In the genomic region with DNA sequence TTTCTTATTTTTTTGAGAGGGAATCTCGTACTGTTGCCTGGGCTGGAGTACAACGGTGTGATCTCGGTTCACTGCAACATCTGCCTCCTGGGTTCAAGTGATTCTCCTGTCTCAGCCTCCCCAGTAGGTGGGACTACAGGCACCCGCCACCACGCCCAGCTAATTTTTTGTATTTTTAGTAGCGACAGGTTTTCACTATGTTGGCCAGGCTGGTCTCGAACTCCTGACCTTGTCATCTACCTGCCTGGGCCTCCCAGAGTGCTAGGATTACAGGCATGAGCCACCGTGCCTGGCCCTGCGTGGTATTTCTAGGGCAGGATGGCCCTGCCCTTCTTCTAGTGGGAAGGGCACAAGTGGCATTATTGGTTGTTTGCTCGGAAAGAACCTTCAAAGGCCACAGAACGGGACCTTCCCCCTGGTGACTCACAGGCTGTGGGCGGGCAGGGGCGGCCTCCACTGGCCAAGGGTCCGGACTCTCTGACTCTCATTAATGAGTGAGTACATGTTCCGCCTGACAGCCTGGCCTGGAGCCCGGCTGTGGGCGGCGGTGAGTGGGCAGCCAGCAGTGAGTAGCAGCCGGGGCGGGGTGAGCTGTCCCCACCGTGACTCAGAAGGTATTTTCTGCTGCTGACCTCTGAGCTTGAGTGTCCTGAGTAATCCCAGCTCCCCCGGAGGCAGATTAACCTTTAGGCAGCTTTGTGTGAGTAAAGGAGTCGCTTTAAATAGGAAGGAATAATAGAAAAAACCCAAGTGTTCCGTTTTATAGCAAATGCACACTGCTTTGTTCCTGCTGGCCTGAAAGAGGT, we compare ENCODE assay signal across 8 cellular contexts. TPM values are rescaled to one million over a fixed set of nuclear protein-coding genes. Genes with fewer than 3 reads are reported as not detected.
DNase-seq lines count a peak whose midpoint lies in the region; ATAC-seq, FAIRE-seq and TF ChIP-seq lines count a peak whose summit lies in the region.

No MANE protein-coding gene starts in this region.

- ATAC-seq in GM18508 (IDR thresholded peaks at IDR 0.05; ENCODE audit: insufficient read depth, unreplicated experiment) (peak; percentile 43), HG03060 (IDR thresholded peaks at IDR 0.05; ENCODE audit: low read depth, unreplicated experiment) (peak; percentile 32), Panc1 (peak; percentile 89)

- no peak overlapping the region for H2AFZ ChIP-seq in osteoblast (ENCODE audit: low read length)

- H3K4me1 ChIP-seq in Panc1 (ENCODE audit: control insufficient read depth, insufficient read depth, low read length) (peaks cover 46% of the 10 kb centered on the region), osteoblast (ENCODE audit: insufficient read depth, low read length) (peaks cover 57% of the 10 kb centered on the region), tibial artery (peaks cover 6 to 74% (median 58%) of the 10 kb centered on the region in 4 donors)

- intact Hi-C loops in Panc1 (cut with micrococcal nuclease; ENCODE audit: unreplicated experiment), result no loop called here
- intact Hi-C loops in tibial artery (cut with DNase I; ENCODE audit: low total_unique reads), result loop anchor here (5.0 kb wide), 1 partner anchor 68 kb away; a partner anchor contains a TSS

- H3K27me3 ChIP-seq in Panc1 (ENCODE audit: control insufficient read depth, insufficient read depth, low read length) (no peaks in the 10 kb centered on the region), osteoblast (ENCODE audit: insufficient read depth, low read length) (no peaks in the 10 kb centered on the region), tibial artery (no peaks in the 10 kb centered on the region)

- peak overlapping the region; percentile 75 for H3K4me2 ChIP-seq in osteoblast (ENCODE audit: insufficient read depth, low read length)

- CTCF ChIA-PET in Panc1 (lab: Charles Lee), result interaction anchor here (0.5 kb wide), 1 partner anchor 11 kb away, joined by 4 read pairs; no protein-coding TSS in a partner anchor

- peak; percentile 44 for FAIRE-seq in frontal cortex (lab: Jason Lieb, UNC)

- peaks cover 77% of the 10 kb centered on the region for H3K79me2 ChIP-seq in osteoblast (ENCODE audit: insufficient read depth, low read length)

- peaks cover 6% of the 10 kb centered on the region; the same call in 1 of the 2 replicates for H3K36me3 ChIP-seq in Panc1 (ENCODE audit: control insufficient read depth, insufficient read depth, low read length)
- peaks cover 5% of the 10 kb centered on the region for H3K36me3 ChIP-seq in osteoblast (ENCODE audit: insufficient read depth, low read length)
- H3K36me3 ChIP-seq in tibial artery, result no peaks in the 10 kb centered on the region

- H3K4me3 ChIP-seq in Panc1 (ENCODE audit: low read depth in 2 of 2, low read length in 2 of 2) (peak overlapping the region; percentile 9 to 35), osteoblast (ENCODE audit: insufficient read depth, low read length) (peak overlapping the region; percentile 33), tibial artery (peak overlapping the region in 1 of 2 donors; percentile 13)

- BruUV-seq in Panc1 (replicated peaks; lab: Mats Ljungman, UMichigan), result no TSS peak

- H3K27ac ChIP-seq in Panc1 (ENCODE audit: low read length) (peak overlapping the region; percentile 88), osteoblast (ENCODE audit: low read depth, low read length) (peak overlapping the region; percentile 96), tibial artery (peak overlapping the region; percentile 76 to 90)

- H3K9me3 ChIP-seq in Panc1 (ENCODE audit: control insufficient read depth, insufficient read depth, low read depth, low read length), result no peaks in the 10 kb centered on the region
- H3K9me3 ChIP-seq in osteoblast (ENCODE audit: low read depth, low read length), result no peaks in the 10 kb centered on the region
- no peaks in the 10 kb centered on the region for H3K9me3 ChIP-seq in tibial artery

- H4K20me1 ChIP-seq in osteoblast (ENCODE audit: insufficient read depth, low read length), result peaks cover 54% of the 10 kb centered on the region

- DNase-seq in 8988T (peak; percentile 81), Panc1 (ENCODE audit: low read depth, low spot score) (peak; percentile 94), frontal cortex (ENCODE audit: low spot score in 2 of 2) (peak; percentile 76 to 88), osteoblast (ENCODE audit: insufficient read length, low spot score, missing footprints) (peak; percentile 99), tibial artery (peak; percentile 99 to 100)
- peak; percentile 73 for DNase-seq in activated gamma-delta T cell treated with anti-CD3 and anti-CD28 coated beads, Interleukin-2, amount 50 U/mL, for 16 hours (ENCODE audit: low read depth)

- in situ Hi-C loops in Panc1 (cut with HindIII; ENCODE audit: low pct_unique_long_range_greater_than_20kb, low sequenced_read_pairs), result no loop called here

- TF ChIP-seq CTCF in Panc1 (IDR thresholded peaks at IDR 0.05) (no peak), osteoblast (IDR thresholded peaks at IDR 0.05; ENCODE audit: extremely low read depth, low read depth, low read length) (no peak), tibial artery (IDR thresholded peaks at IDR 0.05) (no peak)

- POLR2A ChIA-PET in Panc1 (lab: Charles Lee), result interaction anchor here (0.5 kb wide), 1 partner anchor 10 kb away, joined by 3 read pairs; no protein-coding TSS in a partner anchor

RNA-seq across cellular contexts. Expression of a gene that starts 5.1 kb away (rescaled TPM):
- total RNA-seq in Panc1 (2021; ENCODE audit: unreplicated experiment) (27.3 TPM), frontal cortex (4.1 TPM), osteoblast (6.9 and 7.1 TPM in 2 replicates)
- polyA plus RNA-seq in Panc1 (2012; ENCODE audit: insufficient read length), result 19.6 TPM

RNA-seq across cellular contexts. Expression of a gene that starts 17.5 kb away (rescaled TPM):
- total RNA-seq in Panc1 (2021; ENCODE audit: unreplicated experiment), result 167 TPM
- polyA plus RNA-seq in Panc1 (2012; ENCODE audit: insufficient read length), result 172 TPM
- 58.3 TPM for total RNA-seq in frontal cortex
- 119 and 121 TPM in 2 replicates for total RNA-seq in osteoblast

Comparison
In these comparisons a context has a peak if more than half of its experiments do, and no peak if none do; other contexts are left out.
1. ATAC-seq: peak in every context shown above with its lines; median percentile 89 in Panc1; 43 in GM18508; 32 in HG03060.